ENCODE assay signal across 14 cellular contexts in genomic region chr2:134446431-134447091, GRCh38.
DNase-seq lines count a peak whose midpoint lies in the region; TF ChIP-seq lines count a peak whose summit lies in the region.
"Had no signal": no experiment of that assay in that cellular context is flagged by ENCODE, and none has a peak within 500 bp of the region (broad histone marks: within the 10 kb centered on the region; RNA-seq: fewer than 3 reads in every experiment).

No MANE protein-coding gene starts in this region.

- H3K4me1 Mint-ChIP-seq in MCF 10A (ENCODE audit: insufficient read depth, unreplicated experiment): peaks cover 5% of the 10 kb centered on the region

- H3K27ac ChIP-seq in breast epithelium: no peak overlapping the region
- H3K27ac ChIP-seq in RWPE1: no peak overlapping the region
- no peak overlapping the region for H3K27ac ChIP-seq in spleen
- H3K27ac ChIP-seq: tibial nerve had no signal

- H3K36me3 Mint-ChIP-seq in MCF 10A (ENCODE audit: insufficient read depth, unreplicated experiment): peaks cover 20% of the 10 kb centered on the region

- TF ChIP-seq POLR2A in breast epithelium (IDR thresholded peaks at IDR 0.05) (no peak), spleen (IDR thresholded peaks at IDR 0.05) (no peak)

- peak; percentile 23 for DNase-seq in MCF 10A (ENCODE audit: unreplicated experiment)
- no peak for DNase-seq in breast epithelium (ENCODE audit: low spot score in 2 of 2)
- peak; percentile 34 for DNase-seq in RWPE1 (ENCODE audit: low spot score)
- peak; percentile 13 for DNase-seq in fibroblast of the aortic adventitia (ENCODE audit: low read depth)
- DNase-seq in spleen: peak; percentile 59
- DNase-seq in NCI-H2081 (lab: John Stamatoyannopoulos, UW): no peak
- DNase-seq in GM20000 (ENCODE audit: low spot score): no peak
- DNase-seq in medulla oblongata (ENCODE audit: extremely low spot score): no peak
- DNase-seq: effector CD8-positive, alpha-beta T cell; naive thymus-derived CD4-positive, alpha-beta T cell; NCI-H1092; stimulated activated CD4-positive, alpha-beta T cell treated with anti-CD3 and anti-CD28 coated beads, Interleukin-4, amount 100 ng/mL, for 24 hours had no signal

- H3K4me3 ChIP-seq in breast epithelium (no peak overlapping the region), fibroblast of the aortic adventitia (ENCODE audit: low read depth, low read length) (no peak overlapping the region), spleen (no peak overlapping the region)
- H3K4me3 ChIP-seq: tibial nerve had no signal

- no peaks in the 10 kb centered on the region for H3K27me3 ChIP-seq in breast epithelium
- H3K27me3 ChIP-seq in spleen (replicated peaks in 1 of 7): no peaks in the 10 kb centered on the region
- H3K27me3 ChIP-seq: tibial nerve had no signal

- no TSS peak for BruUV-seq in MCF 10A (replicated peaks; lab: Mats Ljungman, UMichigan)

- H3K9me3 Mint-ChIP-seq in MCF 10A (ENCODE audit: unreplicated experiment): no peaks in the 10 kb centered on the region
- H3K9me3 Mint-ChIP-seq: activated T-helper 1 cell treated with anti-CD3 and anti-CD28 coated beads, Interleukin-12 subunit alpha, Interleukin-12 subunit beta, Interleukin-2, Interleukin-4 antibody, amounts not matched to agents 30 ng/mL and 10 ng/mL and 1 ng/mL, durations not matched to agents 14 hours and 24 hours and 36 hours; naive thymus-derived CD4-positive, alpha-beta T cell had no signal

- TF ChIP-seq CTCF in MCF 10A (IDR thresholded peaks at IDR 0.05; ENCODE audit: unreplicated experiment) (no peak), breast epithelium (IDR thresholded peaks at IDR 0.05) (no peak), RWPE1 (conservative IDR thresholded peaks at IDR 0.05; ENCODE audit: low read depth) (no peak), fibroblast of the aortic adventitia (IDR thresholded peaks at IDR 0.05; ENCODE audit: insufficient read depth, low read length) (no peak), spleen (IDR thresholded peaks at IDR 0.05 in 8 of 11, conservative IDR thresholded peaks at IDR 0.05 in 3 of 11) (no peak), GM20000 (IDR thresholded peaks at IDR 0.05; ENCODE audit: extremely low read depth, missing control alignments) (no peak)

- H3K4me1 ChIP-seq in breast epithelium (no peaks in the 10 kb centered on the region), spleen (peaks cover 0 to 24% (median 7%) of the 10 kb centered on the region in 6 donors)

- POLR2A ChIA-PET in MCF 10A (lab: Yijun Ruan, JAX) (no interaction called here), RWPE1 (lab: Yijun Ruan, JAX; ENCODE audit: low non-redundant PET) (no interaction called here)

- H3K27me3 Mint-ChIP-seq in MCF 10A (ENCODE audit: insufficient read depth, unreplicated experiment): no peaks in the 10 kb centered on the region
- H3K27me3 Mint-ChIP-seq: naive thymus-derived CD4-positive, alpha-beta T cell had no signal

- no peak overlapping the region for H3K4me3 Mint-ChIP-seq in MCF 10A (ENCODE audit: unreplicated experiment)
- H3K4me3 Mint-ChIP-seq: activated T-helper 1 cell treated with anti-CD3 and anti-CD28 coated beads, Interleukin-12 subunit alpha, Interleukin-12 subunit beta, Interleukin-2, Interleukin-4 antibody, amounts not matched to agents 30 ng/mL and 10 ng/mL and 1 ng/mL, durations not matched to agents 14 hours and 24 hours and 36 hours had no signal

- intact Hi-C loops in MCF 10A (cut with micrococcal nuclease): no loop called here
- intact Hi-C loops in breast epithelium (cut with DNase I; ENCODE audit: low total_unique reads): no loop called here
- intact Hi-C loops in spleen (cut with DNase I; ENCODE audit: low total_unique reads): loop anchor here (10.0 kb wide), 1 partner anchor 562 kb away; no protein-coding TSS in a partner anchor

- H3K27ac Mint-ChIP-seq in MCF 10A (ENCODE audit: low read depth, unreplicated experiment): no peak overlapping the region
- H3K27ac Mint-ChIP-seq: activated T-helper 1 cell treated with anti-CD3 and anti-CD28 coated beads, Interleukin-12 subunit alpha, Interleukin-12 subunit beta, Interleukin-2, Interleukin-4 antibody, amounts not matched to agents 30 ng/mL and 10 ng/mL and 1 ng/mL, durations not matched to agents 14 hours and 24 hours and 36 hours had no signal

- H3K36me3 ChIP-seq in breast epithelium (no peaks in the 10 kb centered on the region), spleen (peaks cover 0 to 100% (median 61%) of the 10 kb centered on the region in 6 donors)

- WGBS in spleen, 5 donors: 73 to 88% (median 80%) methylated on average over 9 of the region's 9 CpGs

- no peaks in the 10 kb centered on the region for H3K9me3 ChIP-seq in breast epithelium
- no peaks in the 10 kb centered on the region for H3K9me3 ChIP-seq in spleen
- H3K9me3 ChIP-seq: tibial nerve had no signal

- CTCF ChIA-PET in MCF 10A (lab: Yijun Ruan, JAX): interaction anchor here (0.6 to 1.5 kb wide), 10 partner anchors 17 to 456 kb away, joined by 3 to 4 read pairs (median 3); no protein-coding TSS in a partner anchor
- CTCF ChIA-PET in RWPE1 (lab: Yijun Ruan, JAX): interaction anchor here (1.1 kb wide), 1 partner anchor 387 kb away, joined by 3 read pairs; no protein-coding TSS in a partner anchor

Comparison
In these comparisons a context has a peak if more than half of its experiments do, and no peak if none do; other contexts are left out.
1. DNase-seq: peak in MCF 10A (single experiment), RWPE1 (single experiment), fibroblast of the aortic adventitia (single experiment) and spleen (single experiment); none in breast epithelium (0 of 2), NCI-H2081 (0 of 2), GM20000 (single experiment) and medulla oblongata (single experiment).